Comparison of ENCODE assay signal across 10 cellular contexts in the genomic region with DNA sequence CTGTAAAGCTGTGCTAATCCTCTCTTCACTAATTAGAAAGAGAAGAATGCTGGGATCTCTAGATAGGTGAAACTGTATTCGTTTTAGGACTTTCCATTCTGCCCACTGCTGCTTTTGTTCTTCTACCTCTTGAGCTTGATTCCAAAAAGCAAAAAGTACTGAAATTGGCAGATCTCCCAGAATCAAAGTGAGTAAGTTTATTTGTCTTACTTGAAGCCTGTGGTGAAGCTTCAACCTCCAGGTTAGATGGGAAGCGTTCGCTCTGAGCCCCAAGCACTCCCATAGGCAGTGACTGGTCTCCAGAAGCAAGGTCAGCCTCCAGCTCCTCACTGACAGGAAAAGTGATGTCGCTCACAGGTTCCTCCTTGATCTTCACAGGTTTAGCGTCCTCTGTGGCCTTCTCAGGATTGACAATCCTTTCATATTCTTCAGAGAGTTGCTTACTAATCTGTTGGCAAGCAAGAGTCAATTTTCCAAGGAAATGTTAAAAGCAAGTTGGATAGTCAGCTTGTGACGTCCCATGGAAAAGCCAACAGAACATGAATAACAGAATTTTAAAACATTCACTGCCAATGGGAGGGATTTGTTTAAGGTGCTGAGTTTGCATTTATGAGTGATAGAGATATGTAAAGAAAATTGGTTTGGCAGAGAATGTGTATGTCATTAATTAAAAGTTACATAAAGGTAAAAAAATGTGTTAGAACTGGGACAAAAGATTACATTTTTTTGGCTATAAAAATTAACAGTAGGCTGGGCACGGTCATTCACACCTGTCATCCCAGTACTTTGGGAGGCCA. TPM values are rescaled to one million over a fixed set of nuclear protein-coding genes. Genes with fewer than 3 reads are reported as not detected.
A peak's percentile ranks its signal among the peaks of the same experiment; 100 is the strongest.
DNase-seq lines count a peak whose midpoint lies in the region; ATAC-seq and TF ChIP-seq lines count a peak whose summit lies in the region.
"Had no signal": no experiment of that assay in that cellular context is flagged by ENCODE, and none has a peak within 500 bp of the region (broad histone marks: within the 10 kb centered on the region; RNA-seq: fewer than 3 reads in every experiment).

No MANE protein-coding gene starts in this region.

- ATAC-seq in activated naive CD8-positive, alpha-beta T cell treated with anti-CD3 and anti-CD28 coated beads, Interleukin-2, amount 50 U/mL, for 24 hours = no peak

- 96% methylated on average over 7 of the region's 7 CpGs for WGBS in thymus
- WGBS in ovary, 3 donors = 81 to 86% (median 81%) methylated on average over 7 of the region's 7 CpGs

- TF ChIP-seq POLR2A in ovary (IDR thresholded peaks at IDR 0.05) = no peak

- peaks cover 8% of the 10 kb centered on the region for H3K36me3 Mint-ChIP-seq in activated naive CD8-positive, alpha-beta T cell
- H3K36me3 Mint-ChIP-seq in activated naive CD8-positive, alpha-beta T cell treated with anti-CD3 and anti-CD28 coated beads, Interleukin-2, amount 50 U/mL, for 24 hours (ENCODE audit: low read depth) = peaks cover 53% of the 10 kb centered on the region

- H3K27me3 ChIP-seq in thymus (ENCODE audit: control insufficient read depth, insufficient read depth) = no peaks in the 10 kb centered on the region
- H3K27me3 ChIP-seq in ovary = no peaks in the 10 kb centered on the region
- H3K27me3 ChIP-seq: colonic mucosa had no signal

- H3K27ac ChIP-seq in thymus (ENCODE audit: low read depth) (peak overlapping the region; percentile 1), ovary (no peak overlapping the region)
- H3K27ac ChIP-seq: colonic mucosa had no signal

- H3K9me3 ChIP-seq in thymus (ENCODE audit: control insufficient read depth) = no peaks in the 10 kb centered on the region
- no peaks in the 10 kb centered on the region for H3K9me3 ChIP-seq in ovary
- H3K9me3 ChIP-seq: colonic mucosa had no signal

- TF ChIP-seq EP300 in ovary (IDR thresholded peaks at IDR 0.05) = no peak

- H3K36me3 ChIP-seq in thymus (ENCODE audit: control insufficient read depth, insufficient read depth) (peaks cover 55% of the 10 kb centered on the region), ovary (no peaks in the 10 kb centered on the region)

- TF ChIP-seq CTCF in ovary (IDR thresholded peaks at IDR 0.05) = no peak

- H3K9me3 Mint-ChIP-seq in activated naive CD8-positive, alpha-beta T cell (ENCODE audit: low read depth) = no peaks in the 10 kb centered on the region
- H3K9me3 Mint-ChIP-seq in activated naive CD8-positive, alpha-beta T cell treated with anti-CD3 and anti-CD28 coated beads, Interleukin-2, amount 50 U/mL, for 24 hours = no peaks in the 10 kb centered on the region

- H3K27me3 Mint-ChIP-seq in activated naive CD8-positive, alpha-beta T cell = no peaks in the 10 kb centered on the region
- no peaks in the 10 kb centered on the region for H3K27me3 Mint-ChIP-seq in activated naive CD8-positive, alpha-beta T cell treated with anti-CD3 and anti-CD28 coated beads, Interleukin-2, amount 50 U/mL, for 24 hours

- no peak overlapping the region for H3K4me3 ChIP-seq in thymus (ENCODE audit: low read length)
- H3K4me3 ChIP-seq in ovary = no peak overlapping the region
- H3K4me3 ChIP-seq: colonic mucosa had no signal

- peaks cover 37% of the 10 kb centered on the region for H3K4me1 Mint-ChIP-seq in activated naive CD8-positive, alpha-beta T cell (ENCODE audit: low read depth)
- H3K4me1 Mint-ChIP-seq in activated naive CD8-positive, alpha-beta T cell treated with anti-CD3 and anti-CD28 coated beads, Interleukin-2, amount 50 U/mL, for 24 hours = peaks cover 28% of the 10 kb centered on the region

- H3K4me1 ChIP-seq in thymus (ENCODE audit: control insufficient read depth, insufficient read depth, low read length) (no peaks in the 10 kb centered on the region), ovary (ENCODE audit: insufficient read depth) (no peaks in the 10 kb centered on the region)
- H3K4me1 ChIP-seq: colonic mucosa had no signal

- H3K27ac Mint-ChIP-seq in activated naive CD8-positive, alpha-beta T cell = peak overlapping the region; percentile 52
- no peak overlapping the region for H3K27ac Mint-ChIP-seq in activated naive CD8-positive, alpha-beta T cell treated with anti-CD3 and anti-CD28 coated beads, Interleukin-2, amount 50 U/mL, for 24 hours

- intact Hi-C loops in ovary (cut with DNase I) = no loop called here

- no peak for DNase-seq in activated naive CD8-positive, alpha-beta T cell treated with anti-CD3 and anti-CD28 coated beads, Interleukin-2, amount 50 U/mL, for 24 hours
- DNase-seq in dermis blood vessel endothelial cell (peak; percentile 66), ovary (no peak), SHP77 (lab: John Stamatoyannopoulos, UW) (no peak)
- DNase-seq: AML-193; colonic mucosa; hippocampal formation; stimulated activated CD4-positive, alpha-beta T cell treated with anti-CD3 and anti-CD28 coated beads, Interleukin-15, amount 100 ng/mL, for 24 hours had no signal

- no peak overlapping the region for H3K4me3 Mint-ChIP-seq in activated naive CD8-positive, alpha-beta T cell
- no peak overlapping the region for H3K4me3 Mint-ChIP-seq in activated naive CD8-positive, alpha-beta T cell treated with anti-CD3 and anti-CD28 coated beads, Interleukin-2, amount 50 U/mL, for 24 hours

RNA-seq across cellular contexts. Expression of gene SUPT7L, which starts 8.1 kb away (rescaled TPM):
- 14.8 and 27.6 TPM in 2 replicates for total RNA-seq in dermis blood vessel endothelial cell
- polyA plus RNA-seq in thymus = 53.8 TPM
- 10 to 100 TPM; 20.4 to 29.2 (median 24.5) TPM for total RNA-seq in ovary
- 10 to 100 TPM; 22.1 to 37.7 TPM for polyA plus RNA-seq in ovary

RNA-seq across cellular contexts. Expression of gene SLC4A1AP, which starts 8.3 kb away (rescaled TPM):
- 31.3 and 39.2 TPM in 2 replicates for total RNA-seq in dermis blood vessel endothelial cell
- polyA plus RNA-seq in thymus = 21.7 TPM
- 10 to 100 TPM; 15.0 to 19.2 (median 16.2) TPM for total RNA-seq in ovary
- 10 to 100 TPM; 14.6 to 22.0 TPM for polyA plus RNA-seq in ovary

RNA-seq across cellular contexts. Expression of gene GPN1, which starts 26.5 kb away (rescaled TPM):
- total RNA-seq in dermis blood vessel endothelial cell (40.5 and 44.9 TPM in 2 replicates), ovary (10 to 100 TPM; 15.1 to 24.3 (median 21.4) TPM)
- polyA plus RNA-seq in thymus (33.9 TPM), ovary (10 to 100 TPM; 20.4 to 48.3 TPM)

RNA-seq across cellular contexts. Expression of gene CCDC121, which starts 26.5 kb away (rescaled TPM):
- 2.7 and 2.8 TPM in 2 replicates for total RNA-seq in dermis blood vessel endothelial cell
- 2.6 TPM for polyA plus RNA-seq in thymus
- total RNA-seq in ovary = 1 to 10 TPM; 3.2 to 8.8 (median 6.5) TPM
- 1 to 10 TPM; 5.8 to 6.1 TPM for polyA plus RNA-seq in ovary
